ENCODE assay signal across 8 cellular contexts in the genomic region with DNA sequence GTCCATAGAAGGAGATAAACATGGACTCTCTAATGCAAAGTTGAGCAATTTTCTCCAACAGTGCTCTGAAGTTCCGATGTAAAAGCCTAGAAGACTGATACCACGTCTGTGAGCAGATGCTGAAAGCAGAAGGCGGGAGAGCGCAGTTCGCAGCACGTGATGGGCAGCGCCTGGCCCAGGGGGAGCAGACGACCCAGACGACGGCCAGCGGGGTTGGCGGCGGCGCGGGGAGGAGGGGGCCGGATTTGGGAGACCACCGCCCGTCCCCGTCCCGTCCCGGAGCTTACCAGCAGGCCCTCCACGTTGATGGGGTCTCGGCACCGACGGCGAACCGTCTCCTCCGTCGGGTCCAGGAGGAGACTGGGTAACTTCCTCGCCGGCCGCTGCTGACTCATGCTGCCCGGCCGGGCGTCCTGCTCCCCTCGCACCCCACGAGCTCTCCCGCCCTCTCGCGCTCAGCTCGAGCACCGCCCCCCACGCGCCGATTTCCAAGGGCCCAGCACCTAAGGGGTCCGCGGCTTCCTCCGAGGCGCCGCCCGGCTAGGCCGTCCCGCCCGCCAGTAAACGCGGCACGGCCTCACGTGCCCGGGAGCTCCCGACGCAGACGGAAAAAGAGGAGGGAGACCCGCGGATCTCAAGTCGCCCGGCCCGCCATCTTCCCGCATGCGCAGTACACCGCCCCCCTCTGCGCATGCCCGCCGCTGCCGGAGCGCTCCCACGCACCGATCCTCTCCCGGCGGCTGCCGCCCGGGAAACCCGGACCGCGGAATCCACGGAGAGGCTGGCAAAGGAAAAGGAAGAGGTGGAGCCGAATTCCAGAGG. TPM values are rescaled to one million over a fixed set of nuclear protein-coding genes. Genes with fewer than 3 reads are reported as not detected.
DNase-seq lines count a peak whose midpoint lies in the region; ATAC-seq and TF ChIP-seq lines count a peak whose summit lies in the region.

A gene with protein sequence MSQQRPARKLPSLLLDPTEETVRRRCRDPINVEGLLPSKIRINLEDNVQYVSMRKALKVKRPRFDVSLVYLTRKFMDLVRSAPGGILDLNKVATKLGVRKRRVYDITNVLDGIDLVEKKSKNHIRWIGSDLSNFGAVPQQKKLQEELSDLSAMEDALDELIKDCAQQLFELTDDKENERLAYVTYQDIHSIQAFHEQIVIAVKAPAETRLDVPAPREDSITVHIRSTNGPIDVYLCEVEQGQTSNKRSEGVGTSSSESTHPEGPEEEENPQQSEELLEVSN (minus strand): TSS at position 677 of the 822 bp plus-strand sequence. CDS start 282 bp downstream, at position 395.

- in situ Hi-C loops in GM13976 (cut with MboI; ENCODE audit: low sequenced_read_pairs, unreplicated experiment): no loop called here

- H3K27me3 ChIP-seq in left ventricle myocardium inferior (ENCODE audit: low read depth): no peaks in the 10 kb centered on the region
- no peaks in the 10 kb centered on the region for H3K27me3 ChIP-seq in psoas muscle (ENCODE audit: insufficient read depth in 3 of 3, low read length in 2 of 3)

- ATAC-seq in HG02885 (IDR thresholded peaks at IDR 0.05; ENCODE audit: poor library complexity, unreplicated experiment) (peak; percentile 74), psoas muscle (peak; percentile 91 to 95 (median 92))

- 0 to 1% (median 0%) methylated on average over 45 to 83 of the region's 86 CpGs for WGBS in psoas muscle, 3 donors
- WGBS in urinary bladder: under 1% methylated on average over 79 of the region's 86 CpGs

- DNase-seq in GM13976 (ENCODE audit: low spot score) (peak; percentile 90), NCI-H1930 (lab: John Stamatoyannopoulos, UW) (peak; percentile 86 to 93), left ventricle myocardium inferior (peak; percentile 93), psoas muscle (peak; percentile 93 to 96)

- H3K36me3 ChIP-seq in left ventricle myocardium inferior (peaks cover 4% of the 10 kb centered on the region), psoas muscle (ENCODE audit: insufficient read depth in 1 of 2, low read depth in 1 of 2) (peaks cover 0 to 19% of the 10 kb centered on the region in 2 donors), urinary bladder (ENCODE audit: insufficient read depth) (no peaks in the 10 kb centered on the region)

- intact Hi-C loops in T-helper 2 cell treated with Interferon-gamma antibody and Interleukin-4, amounts not matched to agents 100 ng/mL and 5 ng/mL, for 36 hours (cut with micrococcal nuclease): loop anchor here (1.0 to 5.0 kb wide), 3 partner anchors 123 to 333 kb away; partner anchors contain the start of genes ROCK2 and SLC66A3
- intact Hi-C loops in left ventricle myocardium inferior (cut with micrococcal nuclease): no loop called here
- intact Hi-C loops in psoas muscle (cut with DNase I): no loop called here

- H3K9me3 ChIP-seq in left ventricle myocardium inferior (replicated peaks) (no peaks in the 10 kb centered on the region), psoas muscle (no peaks in the 10 kb centered on the region)

- H3K4me3 ChIP-seq in left ventricle myocardium inferior: peak within 1 kb of the TSS; percentile 78
- peak within 1 kb of the TSS; percentile 86 for H3K4me3 ChIP-seq in psoas muscle
- H3K4me3 ChIP-seq in urinary bladder (ENCODE audit: low read depth, low read length): peak within 1 kb of the TSS; percentile 81

- peak within 1 kb of the TSS; percentile 74 for H3K27ac ChIP-seq in angular gyrus (ENCODE audit: low read depth, low read length)
- H3K27ac ChIP-seq in left ventricle myocardium inferior (replicated peaks): peak within 1 kb of the TSS; percentile 89
- peak within 1 kb of the TSS; percentile 93 for H3K27ac ChIP-seq in psoas muscle
- peak within 1 kb of the TSS; percentile 72 for H3K27ac ChIP-seq in urinary bladder (ENCODE audit: low read depth)

- H3K4me1 ChIP-seq in left ventricle myocardium inferior (peaks cover 61% of the 10 kb centered on the region), psoas muscle (peaks cover 45% of the 10 kb centered on the region), urinary bladder (ENCODE audit: insufficient read depth) (no peaks in the 10 kb centered on the region)

- TF ChIP-seq CTCF in GM13976 (IDR thresholded peaks at IDR 0.05; ENCODE audit: borderline replicate concordance, control extremely low read depth, extremely low read depth, insufficient read depth, missing control alignments) (no peak), left ventricle myocardium inferior (IDR thresholded peaks at IDR 0.05; ENCODE audit: borderline replicate concordance) (no peak), psoas muscle (IDR thresholded peaks at IDR 0.05) (no peak)

RNA-seq across cellular contexts. Expression of the gene that starts here (rescaled TPM):
- total RNA-seq in T-helper 2 cell treated with Interferon-gamma antibody and Interleukin-4, amounts not matched to agents 100 ng/mL and 5 ng/mL, for 36 hours: 10.7 and 10.9 TPM in 2 replicates
- total RNA-seq in left ventricle myocardium inferior: 12.8 TPM
- total RNA-seq in psoas muscle: 10 to 100 TPM; 19.5 to 38.4 (median 25.7) TPM
- 10 to 100 TPM; 20.7 to 56.4 (median 31.3) TPM for polyA plus RNA-seq in psoas muscle
- 16.0 TPM for total RNA-seq in urinary bladder
- polyA plus RNA-seq in urinary bladder: 12.1 TPM

Comparison
In these comparisons a context has a peak if more than half of its experiments do, and no peak if none do; other contexts are left out.
1. Peak in every context shown above with its lines: DNase-seq, ATAC-seq, H3K4me3 ChIP-seq and H3K27ac ChIP-seq.